ENCODE assay signal across 12 cellular contexts in genomic region chr12:122967151-122967550, GRCh38. TPM values are rescaled to one million over a fixed set of nuclear protein-coding genes. Genes with fewer than 3 reads are reported as not detected.
DNase-seq lines count a peak whose midpoint lies in the region; ATAC-seq and TF ChIP-seq lines count a peak whose summit lies in the region.
"Had no signal": no experiment of that assay in that cellular context is flagged by ENCODE, and none has a peak within 500 bp of the region (broad histone marks: within the 10 kb centered on the region; RNA-seq: fewer than 3 reads in every experiment).

No MANE protein-coding gene starts in this region.

- H3K36me3 ChIP-seq in DOHH2 (ENCODE audit: control insufficient read depth, low read length) (no peaks in the 10 kb centered on the region), tibial nerve (no peaks in the 10 kb centered on the region)

- no peaks in the 10 kb centered on the region for H3K9me3 ChIP-seq in DOHH2 (ENCODE audit: control insufficient read depth, insufficient read depth, low read length)
- H3K9me3 ChIP-seq in tibial nerve, result no peaks in the 10 kb centered on the region

- H3K27ac ChIP-seq in DOHH2 (ENCODE audit: low read depth, low read length) (no peak overlapping the region), tibial nerve (peak overlapping the region in 2 of 4 donors; percentile 42 to 74)
- H3K27ac ChIP-seq: C4-2B had no signal

- no peak for ATAC-seq in HG03520 (IDR thresholded peaks at IDR 0.05; ENCODE audit: unreplicated experiment)

- intact Hi-C loops in activated T-helper 1 cell treated with anti-CD3 and anti-CD28 coated beads, Interleukin-12 subunit alpha, Interleukin-12 subunit beta, Interleukin-2, Interleukin-4 antibody, amounts not matched to agents 30 ng/mL and 10 ng/mL and 1 ng/mL, durations not matched to agents 14 hours and 24 hours and 36 hours (cut with micrococcal nuclease), result loop anchor here (2.0 to 10.0 kb wide), 3 partner anchors 332 to 440 kb away; partner anchors contain the start of genes KNTC1, RSRC2 and SBNO1

- no peaks in the 10 kb centered on the region for H3K9me2 ChIP-seq in DOHH2 (replicated peaks; ENCODE audit: control insufficient read depth, low read length)

- H3K4me2 ChIP-seq in DOHH2 (ENCODE audit: low read length), result peak overlapping the region; percentile 97; the same call in 1 of the 2 replicates

- in situ Hi-C loops in KBM-7 (cut with MboI; ENCODE audit: low pct_unique_long_range_greater_than_20kb, low sequenced_read_pairs), result no loop called here

- peaks cover 16% of the 10 kb centered on the region for H3K27me3 Mint-ChIP-seq in activated T-helper 1 cell treated with anti-CD3 and anti-CD28 coated beads, Interleukin-12 subunit alpha, Interleukin-12 subunit beta, Interleukin-2, Interleukin-4 antibody, amounts not matched to agents 30 ng/mL and 10 ng/mL and 1 ng/mL, durations not matched to agents 14 hours and 24 hours and 36 hours (ENCODE audit: insufficient read depth)
- peaks cover 18% of the 10 kb centered on the region for H3K27me3 Mint-ChIP-seq in nephron progenitor cell (ENCODE audit: low read depth, poor library complexity)
- H3K27me3 Mint-ChIP-seq: activated CD4-positive, alpha-beta T cell treated with anti-CD3 and anti-CD28 coated beads, Interleukin-2, amount 10 ng/mL, durations not matched to agents 24 days and 14 days had no signal

- H3F3A ChIP-seq in DOHH2 (ENCODE audit: control insufficient read depth, insufficient read depth), result peaks cover 6% of the 10 kb centered on the region

- H3K4me1 ChIP-seq in DOHH2 (ENCODE audit: control insufficient read depth, low read length) (peaks cover 15% of the 10 kb centered on the region), tibial nerve (peaks cover 0 to 35% (median 12%) of the 10 kb centered on the region in 4 donors)

- peaks cover 12% of the 10 kb centered on the region for H3K4me1 Mint-ChIP-seq in activated T-helper 1 cell treated with anti-CD3 and anti-CD28 coated beads, Interleukin-12 subunit alpha, Interleukin-12 subunit beta, Interleukin-2, Interleukin-4 antibody, amounts not matched to agents 30 ng/mL and 10 ng/mL and 1 ng/mL, durations not matched to agents 14 hours and 24 hours and 36 hours (ENCODE audit: low read depth)
- H3K4me1 Mint-ChIP-seq in nephron progenitor cell, result peaks cover 35% of the 10 kb centered on the region

- H3K36me3 Mint-ChIP-seq in activated T-helper 1 cell treated with anti-CD3 and anti-CD28 coated beads, Interleukin-12 subunit alpha, Interleukin-12 subunit beta, Interleukin-2, Interleukin-4 antibody, amounts not matched to agents 30 ng/mL and 10 ng/mL and 1 ng/mL, durations not matched to agents 14 hours and 24 hours and 36 hours (ENCODE audit: low read depth), result no peaks in the 10 kb centered on the region
- H3K36me3 Mint-ChIP-seq in nephron progenitor cell (ENCODE audit: low read depth), result no peaks in the 10 kb centered on the region
- H3K36me3 Mint-ChIP-seq: activated naive CD4-positive, alpha-beta T cell treated with anti-CD3 and anti-CD28 coated beads, Interleukin-2, amount 10 ng/mL, durations not matched to agents 7 days and 5 days had no signal

- peaks cover 5% of the 10 kb centered on the region; the same call in 1 of the 2 replicates for H4K20me1 ChIP-seq in DOHH2 (ENCODE audit: control insufficient read depth, insufficient read depth, low read depth, low read length)

- no peak overlapping the region for H3K27ac Mint-ChIP-seq in activated T-helper 1 cell treated with anti-CD3 and anti-CD28 coated beads, Interleukin-12 subunit alpha, Interleukin-12 subunit beta, Interleukin-2, Interleukin-4 antibody, amounts not matched to agents 30 ng/mL and 10 ng/mL and 1 ng/mL, durations not matched to agents 14 hours and 24 hours and 36 hours
- no peak overlapping the region for H3K27ac Mint-ChIP-seq in nephron progenitor cell
- H3K27ac Mint-ChIP-seq: activated CD4-positive, alpha-beta T cell treated with anti-CD3 and anti-CD28 coated beads, Interleukin-2, amount 10 ng/mL, durations not matched to agents 24 days and 14 days; activated naive CD4-positive, alpha-beta T cell treated with anti-CD3 and anti-CD28 coated beads, Interleukin-2, amount 10 ng/mL, durations not matched to agents 7 days and 5 days had no signal

- peak overlapping the region; percentile 37 for H3K4me3 Mint-ChIP-seq in activated T-helper 1 cell treated with anti-CD3 and anti-CD28 coated beads, Interleukin-12 subunit alpha, Interleukin-12 subunit beta, Interleukin-2, Interleukin-4 antibody, amounts not matched to agents 30 ng/mL and 10 ng/mL and 1 ng/mL, durations not matched to agents 14 hours and 24 hours and 36 hours
- H3K4me3 Mint-ChIP-seq in nephron progenitor cell, result peak overlapping the region; percentile 44
- H3K4me3 Mint-ChIP-seq: activated CD4-positive, alpha-beta T cell treated with anti-CD3 and anti-CD28 coated beads, Interleukin-2, amount 10 ng/mL, durations not matched to agents 24 days and 14 days; activated naive CD4-positive, alpha-beta T cell treated with anti-CD3 and anti-CD28 coated beads, Interleukin-2, amount 10 ng/mL, durations not matched to agents 7 days and 5 days had no signal

- H3K4me3 ChIP-seq in DOHH2 (ENCODE audit: low read length) (no peak overlapping the region), tibial nerve (no peak overlapping the region)

- H3K27me3 ChIP-seq in DOHH2 (ENCODE audit: control insufficient read depth, low read length), result no peaks in the 10 kb centered on the region
- H3K27me3 ChIP-seq in tibial nerve, result no peaks in the 10 kb centered on the region

- no peaks in the 10 kb centered on the region for H3K9me3 Mint-ChIP-seq in activated T-helper 1 cell treated with anti-CD3 and anti-CD28 coated beads, Interleukin-12 subunit alpha, Interleukin-12 subunit beta, Interleukin-2, Interleukin-4 antibody, amounts not matched to agents 30 ng/mL and 10 ng/mL and 1 ng/mL, durations not matched to agents 14 hours and 24 hours and 36 hours
- no peaks in the 10 kb centered on the region for H3K9me3 Mint-ChIP-seq in nephron progenitor cell
- H3K9me3 Mint-ChIP-seq: activated CD4-positive, alpha-beta T cell treated with anti-CD3 and anti-CD28 coated beads, Interleukin-2, amount 10 ng/mL, durations not matched to agents 24 days and 14 days; activated naive CD4-positive, alpha-beta T cell treated with anti-CD3 and anti-CD28 coated beads, Interleukin-2, amount 10 ng/mL, durations not matched to agents 7 days and 5 days had no signal

- no peaks in the 10 kb centered on the region for H3K79me2 ChIP-seq in DOHH2 (ENCODE audit: control insufficient read depth, low read length)

- no peak for DNase-seq in activated T-helper 1 cell treated with anti-CD3 and anti-CD28 coated beads, Interleukin-12 subunit alpha, Interleukin-12 subunit beta, Interleukin-2, Interleukin-4 antibody, amounts not matched to agents 30 ng/mL and 10 ng/mL and 1 ng/mL, durations not matched to agents 14 hours and 24 hours and 36 hours (ENCODE audit: low spot score)
- no peak for DNase-seq in nephron progenitor cell
- no peak for DNase-seq in tibial nerve (ENCODE audit: low spot score in 2 of 2)
- no peak for DNase-seq in KBM-7
- DNase-seq: activated naive CD4-positive, alpha-beta T cell treated with anti-CD3 and anti-CD28 coated beads, Interleukin-2, amount 10 ng/mL, durations not matched to agents 7 days and 5 days; mesenchymal stem cell; NCI-H446 treated with DMSO at 0.1 percent for 48 hours; retina had no signal

- 70 to 71% methylated on average over 7 of the region's 7 CpGs for WGBS in tibial nerve, 2 donors

- TF ChIP-seq CTCF in DOHH2 (IDR thresholded peaks at IDR 0.05; ENCODE audit: low read depth, low read length, poor library complexity, severe bottlenecking), result no peak
- TF ChIP-seq CTCF in nephron progenitor cell (IDR thresholded peaks at IDR 0.05), result no peak
- no peak for TF ChIP-seq CTCF in tibial nerve (IDR thresholded peaks at IDR 0.05)

- TF ChIP-seq EP300 in tibial nerve (IDR thresholded peaks at IDR 0.05), result no peak

- TF ChIP-seq POLR2A in tibial nerve (IDR thresholded peaks at IDR 0.05), result no peak

RNA-seq across cellular contexts. Expression of gene ABCB9, which starts 0.9 kb away (rescaled TPM):
- total RNA-seq in activated T-helper 1 cell treated with anti-CD3 and anti-CD28 coated beads, Interleukin-12 subunit alpha, Interleukin-12 subunit beta, Interleukin-2, Interleukin-4 antibody, amounts not matched to agents 30 ng/mL and 10 ng/mL and 1 ng/mL, durations not matched to agents 14 hours and 24 hours and 36 hours, result 3.8 and 4.4 TPM in 2 replicates
- 10 to 100 TPM in 1 of 4 donors, 1 to 10 TPM in 3; 4.2 to 11.4 (median 6.0) TPM for total RNA-seq in tibial nerve

RNA-seq across cellular contexts. Expression of gene OGFOD2, which starts 7.9 kb away (rescaled TPM):
- 18.0 and 22.1 TPM in 2 replicates for total RNA-seq in activated T-helper 1 cell treated with anti-CD3 and anti-CD28 coated beads, Interleukin-12 subunit alpha, Interleukin-12 subunit beta, Interleukin-2, Interleukin-4 antibody, amounts not matched to agents 30 ng/mL and 10 ng/mL and 1 ng/mL, durations not matched to agents 14 hours and 24 hours and 36 hours
- 10 to 100 TPM in 3 of 4 donors, 1 to 10 TPM in 1; 7.2 to 19.8 (median 13.4) TPM for total RNA-seq in tibial nerve

RNA-seq across cellular contexts. Expression of gene ARL6IP4, which starts 13.3 kb away (rescaled TPM):
- 154 and 155 TPM in 2 replicates for total RNA-seq in activated T-helper 1 cell treated with anti-CD3 and anti-CD28 coated beads, Interleukin-12 subunit alpha, Interleukin-12 subunit beta, Interleukin-2, Interleukin-4 antibody, amounts not matched to agents 30 ng/mL and 10 ng/mL and 1 ng/mL, durations not matched to agents 14 hours and 24 hours and 36 hours
- total RNA-seq in tibial nerve, result 100 to 1,000 TPM; 197 to 338 (median 251) TPM
